Comparison of ENCODE assay signal across 30 cellular contexts in genomic region chr16:22147853-22148252, GRCh38. TPM values are rescaled to one million over a fixed set of nuclear protein-coding genes. Genes with fewer than 3 reads are reported as not detected.
"Had no signal": no experiment of that assay in that cellular context is flagged by ENCODE, and none has a peak within 500 bp of the region (broad histone marks: within the 10 kb centered on the region; RNA-seq: fewer than 3 reads in every experiment).

No MANE protein-coding gene starts in this region.

- H3K27me3 Mint-ChIP-seq: dendritic cell treated with granulocyte-macrophage colony-stimulating factor and Interleukin-4, amounts not matched to agents 40 ng/mL and 50 ng/mL, for 4 days had no signal

- H3K9me3 Mint-ChIP-seq: dendritic cell treated with granulocyte-macrophage colony-stimulating factor and Interleukin-4, amounts not matched to agents 40 ng/mL and 50 ng/mL, for 4 days; effector memory CD8-positive, alpha-beta T cell; endodermal cell had no signal

- H3K27ac ChIP-seq: colonic mucosa, epithelial cell of prostate, esophagus squamous epithelium, gastrocnemius medialis, heart right ventricle, left lung, lower lobe of right lung had no signal

- FAIRE-seq: endometrium, islet of Langerhans, keratinocyte had no signal

- H3K36me3 ChIP-seq: colonic mucosa, esophagus squamous epithelium, gastrocnemius medialis, heart right ventricle, left lung, lower lobe of right lung had no signal

- H3K27ac Mint-ChIP-seq: dendritic cell treated with granulocyte-macrophage colony-stimulating factor and Interleukin-4, amounts not matched to agents 40 ng/mL and 50 ng/mL, for 4 days; effector memory CD8-positive, alpha-beta T cell; endodermal cell had no signal

- H3K4me1 Mint-ChIP-seq: endodermal cell had no signal

- DNase-seq: colonic mucosa; cortex of kidney; effector CD8-positive, alpha-beta T cell; effector memory CD8-positive, alpha-beta T cell; endodermal cell; erythroblast; esophagus squamous epithelium; foreskin fibroblast; foreskin melanocyte; gastrocnemius medialis; glutamatergic neuron; head of caudate nucleus; heart right ventricle; hippocampal formation; left cardiac atrium; left lung; left ventricle myocardium superior; lower lobe of right lung; mesendoderm; midbrain had no signal

- H3K4me3 ChIP-seq: colonic mucosa, esophagus squamous epithelium, gastrocnemius medialis, heart right ventricle, left lung, lower lobe of right lung had no signal

- H3K27me3 ChIP-seq: colonic mucosa, gastrocnemius medialis, heart right ventricle, left lung had no signal

- H3K4me1 ChIP-seq: colonic mucosa, esophagus squamous epithelium, gastrocnemius medialis, heart right ventricle, left lung, lower lobe of right lung had no signal

- ATAC-seq: effector memory CD8-positive, alpha-beta T cell; esophagus mucosa; gastrocnemius medialis; heart right ventricle; left cardiac atrium; left lung; left ventricle myocardium superior; lower lobe of right lung had no signal

- H3K4me3 Mint-ChIP-seq: dendritic cell treated with granulocyte-macrophage colony-stimulating factor and Interleukin-4, amounts not matched to agents 40 ng/mL and 50 ng/mL, for 4 days; effector memory CD8-positive, alpha-beta T cell; endodermal cell had no signal

- H3K9me3 ChIP-seq: colonic mucosa, esophagus squamous epithelium, gastrocnemius medialis, heart right ventricle, left lung, lower lobe of right lung had no signal

RNA-seq across cellular contexts. Expression of gene SDR42E2, which starts 14.5 kb away (rescaled TPM):
- total RNA-seq: colonic mucosa, endodermal cell, esophagus mucosa, esophagus squamous epithelium, gastrocnemius medialis, glomerular endothelial cell, kidney epithelial cell, left cardiac atrium, left ventricle myocardium superior, lower leg skin had no signal
- polyA plus RNA-seq: keratinocyte had no signal

RNA-seq across cellular contexts. Expression of gene VWA3A, which starts 55.5 kb away (rescaled TPM):
- total RNA-seq: colonic mucosa, esophagus mucosa, esophagus squamous epithelium, gastrocnemius medialis, glomerular endothelial cell, left cardiac atrium, lung microvascular endothelial cell had no signal
